In genomic region chr9:95040106-95040505, GRCh38 we compare ENCODE assay signal across 26 cellular contexts.
DNase-seq lines count a peak whose midpoint lies in the region; ATAC-seq, FAIRE-seq and TF ChIP-seq lines count a peak whose summit lies in the region.
"Had no signal": no experiment of that assay in that cellular context is flagged by ENCODE, and none has a peak within 500 bp of the region (broad histone marks: within the 10 kb centered on the region; RNA-seq: fewer than 3 reads in every experiment).

No MANE protein-coding gene starts in this region.

- H4K8ac ChIP-seq in mesendoderm (ENCODE audit: low read depth, low read length), result no peak overlapping the region

- H3K27ac Mint-ChIP-seq in HFFc6, result peak overlapping the region; percentile 42
- H3K27ac Mint-ChIP-seq: activated CD4-positive, alpha-beta memory T cell treated with anti-CD3 and anti-CD28 coated beads, Interleukin-2, amount 10 ng/mL, durations not matched to agents 7 days and 5 days; naive thymus-derived CD8-positive, alpha-beta T cell had no signal

- H3K36me3 ChIP-seq in mesendoderm (ENCODE audit: control insufficient read depth, insufficient read depth, low read length), result no peaks in the 10 kb centered on the region

- no peak overlapping the region for H3K18ac ChIP-seq in mesendoderm (ENCODE audit: low read length)

- no peak overlapping the region for H3K4ac ChIP-seq in mesendoderm (ENCODE audit: low read depth, low read length)

- peaks cover 48% of the 10 kb centered on the region for H3K36me3 Mint-ChIP-seq in HFFc6 (ENCODE audit: low read depth)

- FAIRE-seq in GM19239 (lab: Jason Lieb, UNC), result no peak
- FAIRE-seq: colon had no signal

- H3K27ac ChIP-seq in coronary artery (peak overlapping the region; percentile 36 to 63), mesendoderm (ENCODE audit: low read depth, low read length) (no peak overlapping the region), substantia nigra (ENCODE audit: low read depth, low read length, poor library complexity, severe bottlenecking) (peak overlapping the region; percentile 37)
- H3K27ac ChIP-seq: BLaER1 treated with 17β-estradiol and CSF1 and Interleukin-3, amounts not matched to agents 10 nM and 100 nM; SJCRH30 had no signal

- no peaks in the 10 kb centered on the region for H3K27me3 ChIP-seq in mesendoderm (ENCODE audit: insufficient read depth, low read length, poor library complexity)
- H3K27me3 ChIP-seq: SJCRH30 had no signal

- no peak overlapping the region for H2AK5ac ChIP-seq in mesendoderm (ENCODE audit: low read length)

- no peak overlapping the region for H3K56ac ChIP-seq in mesendoderm (ENCODE audit: low read length)

- peak overlapping the region; percentile 89 for H3K23ac ChIP-seq in mesendoderm (ENCODE audit: low read length)

- H3K4me3 ChIP-seq in coronary artery (no peak overlapping the region), mesendoderm (ENCODE audit: low read length) (no peak overlapping the region)
- H3K4me3 ChIP-seq: BLaER1 treated with 17β-estradiol and CSF1 and Interleukin-3, amounts not matched to agents 10 nM and 100 nM; SJCRH30 had no signal

- no peak overlapping the region for H2BK5ac ChIP-seq in mesendoderm (ENCODE audit: low read length)

- DNase-seq in HFFc6 (no peak), coronary artery (ENCODE audit: low spot score) (no peak), mesendoderm (no peak), substantia nigra (lab: John Stamatoyannopoulos, UW) (no peak), cortex of kidney (lab: John Stamatoyannopoulos, UW) (no peak), posterior vena cava (ENCODE audit: low spot score) (no peak), GM19239 (ENCODE audit: insufficient read length, low spot score) (no peak)
- DNase-seq: activated CD4-positive, alpha-beta memory T cell treated with anti-CD3 and anti-CD28 coated beads, Interleukin-2, amount 10 ng/mL, durations not matched to agents 7 days and 5 days; COR-L47; GDM1; GOT3; KBM-7; left cardiac atrium; MM.1S; naive thymus-derived CD8-positive, alpha-beta T cell; NCI-H1417; NCI-H2107; NCI-H510A; NK-92 treated with Interleukin-12 subunit alpha and Interleukin-12 subunit beta, amount 100 ng/mL, for 24 hours; right cardiac atrium; SJCRH30; stimulated activated CD4-positive, alpha-beta T cell treated with anti-CD3 and anti-CD28 coated beads, Interleukin-15, amount 100 ng/mL, for 24 hours had no signal

- no peak overlapping the region for H2BK15ac ChIP-seq in mesendoderm (replicated peaks; ENCODE audit: low read depth)

- H2BK120ac ChIP-seq in mesendoderm (ENCODE audit: low read depth, low read length), result no peak overlapping the region

- intact Hi-C loops in posterior vena cava (cut with DNase I), result no loop called here

- no peaks in the 10 kb centered on the region for H3K9me3 Mint-ChIP-seq in HFFc6
- H3K9me3 Mint-ChIP-seq: activated CD4-positive, alpha-beta memory T cell treated with anti-CD3 and anti-CD28 coated beads, Interleukin-2, amount 10 ng/mL, durations not matched to agents 7 days and 5 days; naive thymus-derived CD8-positive, alpha-beta T cell had no signal

- peaks cover 7% of the 10 kb centered on the region for H3K27me3 Mint-ChIP-seq in HFFc6 (ENCODE audit: insufficient read depth)
- H3K27me3 Mint-ChIP-seq: activated CD4-positive, alpha-beta memory T cell treated with anti-CD3 and anti-CD28 coated beads, Interleukin-2, amount 10 ng/mL, durations not matched to agents 7 days and 5 days had no signal

- H3K79me2 ChIP-seq in mesendoderm (ENCODE audit: control insufficient read depth, insufficient read depth, low read length), result no peaks in the 10 kb centered on the region

- no CpG with 5 or more reads among the region's 5 CpGs for WGBS in mesendoderm (ENCODE audit: extremely low coverage, insufficient coverage, low lambda C conversion rate)

- peaks cover 50% of the 10 kb centered on the region for H3K4me1 Mint-ChIP-seq in HFFc6 (ENCODE audit: low read depth)
- H3K4me1 Mint-ChIP-seq: activated CD4-positive, alpha-beta memory T cell treated with anti-CD3 and anti-CD28 coated beads, Interleukin-2, amount 10 ng/mL, durations not matched to agents 7 days and 5 days; naive thymus-derived CD8-positive, alpha-beta T cell had no signal

- no peak overlapping the region for H3K9ac ChIP-seq in mesendoderm (ENCODE audit: low read length)
- H3K9ac ChIP-seq: BLaER1 treated with 17β-estradiol and CSF1 and Interleukin-3, amounts not matched to agents 10 nM and 100 nM had no signal

- no peak overlapping the region for H4K5ac ChIP-seq in mesendoderm (ENCODE audit: low read length)

- no peak overlapping the region for H3K4me3 Mint-ChIP-seq in HFFc6
- H3K4me3 Mint-ChIP-seq: activated CD4-positive, alpha-beta memory T cell treated with anti-CD3 and anti-CD28 coated beads, Interleukin-2, amount 10 ng/mL, durations not matched to agents 7 days and 5 days; naive thymus-derived CD8-positive, alpha-beta T cell had no signal

- ATAC-seq in GM21786 (IDR thresholded peaks at IDR 0.05; ENCODE audit: unreplicated experiment), result no peak
- ATAC-seq: activated CD4-positive, CD25-positive, alpha-beta regulatory T cell treated with anti-CD3 and anti-CD28 coated beads, Interleukin-2, amount 50 U/mL, for 24 hours; left cardiac atrium; naive thymus-derived CD8-positive, alpha-beta T cell; right cardiac atrium had no signal

- H3K4me2 ChIP-seq in mesendoderm (ENCODE audit: low read length), result no peak overlapping the region
- H3K4me2 ChIP-seq: BLaER1 treated with 17β-estradiol and CSF1 and Interleukin-3, amounts not matched to agents 10 nM and 100 nM had no signal

- H3K79me1 ChIP-seq in mesendoderm (ENCODE audit: low read length), result no peaks in the 10 kb centered on the region

- H3K4me1 ChIP-seq in mesendoderm (ENCODE audit: control insufficient read depth, low read depth, low read length), result peaks cover 7% of the 10 kb centered on the region

- TF ChIP-seq CTCF in HFFc6 (IDR thresholded peaks at IDR 0.05), result no peak
- no peak for TF ChIP-seq CTCF in coronary artery (IDR thresholded peaks at IDR 0.05)
